In the genomic region with DNA sequence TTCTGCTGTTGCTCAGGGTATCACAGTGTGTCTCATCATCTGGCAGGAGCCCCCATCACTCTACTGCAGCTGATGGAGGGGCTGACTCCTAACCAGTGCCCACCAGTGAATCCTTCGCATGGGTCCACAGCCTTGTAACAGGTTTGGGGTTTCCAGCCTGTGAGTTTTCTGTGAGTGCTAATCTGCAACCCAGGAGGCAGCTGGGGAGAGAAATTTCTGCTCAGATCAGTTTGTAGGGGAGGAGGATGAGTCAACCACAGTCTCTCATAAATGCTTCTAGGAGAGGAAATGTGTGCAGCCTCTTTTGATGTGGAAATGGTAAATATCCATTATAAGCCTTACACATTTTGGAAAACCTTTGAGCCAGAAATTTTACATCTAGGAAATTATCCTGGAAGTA, we compare ENCODE assay signal across 2 cellular contexts.
"Had no signal": no experiment of that assay in that cellular context is flagged by ENCODE, and none has a peak within 500 bp of the region (broad histone marks: within the 10 kb centered on the region; RNA-seq: fewer than 3 reads in every experiment).

No MANE protein-coding gene starts in this region.

- DNase-seq: GDM1, GF-D8 had no signal
